ENCODE assay signal across 24 cellular contexts in genomic region chr14:96400495-96400894, GRCh38.
"Had no signal": no experiment of that assay in that cellular context is flagged by ENCODE, and none has a peak within 500 bp of the region (broad histone marks: within the 10 kb centered on the region; RNA-seq: fewer than 3 reads in every experiment).

No MANE protein-coding gene starts in this region.

- ATAC-seq: activated CD4-positive, alpha-beta T cell treated with anti-CD3 and anti-CD28 coated beads for 36 hours; activated CD8-positive, alpha-beta memory T cell treated with anti-CD3 and anti-CD28 coated beads, Interleukin-2, amount 10 ng/mL, durations not matched to agents 7 days and 5 days; left lung; WTC11 had no signal

- H3K4me3 Mint-ChIP-seq: activated CD4-positive, alpha-beta memory T cell treated with anti-CD3 and anti-CD28 coated beads, Interleukin-2, amount 10 ng/mL, durations not matched to agents 7 days and 5 days; activated CD4-positive, alpha-beta T cell treated with anti-CD3 and anti-CD28 coated beads for 36 hours; activated CD8-positive, alpha-beta memory T cell treated with anti-CD3 and anti-CD28 coated beads, Interleukin-2, amount 10 ng/mL, durations not matched to agents 7 days and 5 days; activated naive CD8-positive, alpha-beta T cell treated with anti-CD3 and anti-CD28 coated beads, Interleukin-2, amount 10 ng/mL, durations not matched to agents 7 days and 5 days; brain; nephron progenitor cell; T-helper 2 cell treated with Interferon-gamma antibody and Interleukin-4, amounts not matched to agents 5 μg/mL and 100 μg/mL, for 36 hours; WTC11 had no signal

- H3K4me3 ChIP-seq: esophagus squamous epithelium, left lung, right atrium auricular region, transverse colon, vagina had no signal

- H3K27ac ChIP-seq: esophagus squamous epithelium, left lung, right atrium auricular region, transverse colon, vagina had no signal

- H3K36me3 ChIP-seq: esophagus squamous epithelium, left lung, right atrium auricular region, transverse colon, vagina had no signal

- H3K4me1 ChIP-seq: esophagus squamous epithelium, left lung, right atrium auricular region, transverse colon, vagina had no signal

- DNase-seq: activated CD4-positive, alpha-beta memory T cell treated with anti-CD3 and anti-CD28 coated beads, Interleukin-2, amount 10 ng/mL, durations not matched to agents 7 days and 5 days; activated CD4-positive, alpha-beta T cell treated with anti-CD3 and anti-CD28 coated beads for 36 hours; activated CD8-positive, alpha-beta memory T cell treated with anti-CD3 and anti-CD28 coated beads, Interleukin-2, amount 10 ng/mL, durations not matched to agents 7 days and 5 days; activated naive CD4-positive, alpha-beta T cell treated with Interleukin-2 at 50 U/mL for 16 hours; activated naive CD8-positive, alpha-beta T cell treated with anti-CD3 and anti-CD28 coated beads, Interleukin-2, amount 10 ng/mL, durations not matched to agents 7 days and 5 days; activated T-cell treated with anti-CD3 and anti-CD28 coated beads, Interleukin-2, amount 50 U/mL, for 1 hour; cerebellar nuclear complex; effector memory CD4-positive, alpha-beta T cell; esophagus squamous epithelium; kidney; left lung; nephron progenitor cell; occipital lobe; stimulated activated CD4-positive, alpha-beta T cell treated with anti-CD3 and anti-CD28 coated beads, Interleukin-12 subunit alpha, Interleukin-12 subunit beta, amount 100 ng/mL, for 4 hours; stimulated activated CD4-positive, alpha-beta T cell treated with anti-CD3 and anti-CD28 coated beads, Interleukin-1b, Interleukin-23, amount 100 ng/mL, for 48 hours; stimulated activated naive CD4-positive, alpha-beta T cell treated with Interleukin-2 at 50 U/mL for 16 hours; transverse colon had no signal

- H3K27me3 Mint-ChIP-seq: brain had no signal

- H3K27ac Mint-ChIP-seq: activated CD4-positive, alpha-beta memory T cell treated with anti-CD3 and anti-CD28 coated beads, Interleukin-2, amount 10 ng/mL, durations not matched to agents 7 days and 5 days; activated CD4-positive, alpha-beta T cell treated with anti-CD3 and anti-CD28 coated beads for 36 hours; activated CD8-positive, alpha-beta memory T cell treated with anti-CD3 and anti-CD28 coated beads, Interleukin-2, amount 10 ng/mL, durations not matched to agents 7 days and 5 days; activated naive CD8-positive, alpha-beta T cell treated with anti-CD3 and anti-CD28 coated beads, Interleukin-2, amount 10 ng/mL, durations not matched to agents 7 days and 5 days; activated T-helper 2 cell treated with anti-CD3 and anti-CD28 coated beads, Interferon-gamma antibody, Interleukin-2, Interleukin-4, amounts not matched to agents 10 μg/mL and 5 μg/mL and 100 μg/mL, durations not matched to agents 14 hours and 24 hours and 36 hours; brain; nephron progenitor cell; progenitor cell of endocrine pancreas; T-helper 2 cell treated with Interferon-gamma antibody and Interleukin-4, amounts not matched to agents 5 μg/mL and 100 μg/mL, for 36 hours; WTC11 had no signal

- H3K36me3 Mint-ChIP-seq: activated CD8-positive, alpha-beta memory T cell treated with anti-CD3 and anti-CD28 coated beads, Interleukin-2, amount 10 ng/mL, durations not matched to agents 7 days and 5 days; activated naive CD8-positive, alpha-beta T cell treated with anti-CD3 and anti-CD28 coated beads, Interleukin-2, amount 10 ng/mL, durations not matched to agents 7 days and 5 days; brain; WTC11 had no signal

- H3K9me3 Mint-ChIP-seq: activated CD4-positive, alpha-beta memory T cell treated with anti-CD3 and anti-CD28 coated beads, Interleukin-2, amount 10 ng/mL, durations not matched to agents 7 days and 5 days; activated naive CD8-positive, alpha-beta T cell treated with anti-CD3 and anti-CD28 coated beads, Interleukin-2, amount 10 ng/mL, durations not matched to agents 7 days and 5 days; activated T-helper 2 cell treated with anti-CD3 and anti-CD28 coated beads, Interferon-gamma antibody, Interleukin-2, Interleukin-4, amounts not matched to agents 10 μg/mL and 5 μg/mL and 100 μg/mL, durations not matched to agents 14 hours and 24 hours and 36 hours; nephron progenitor cell; T-helper 2 cell treated with Interferon-gamma antibody and Interleukin-4, amounts not matched to agents 5 μg/mL and 100 μg/mL, for 36 hours; WTC11 had no signal

- H3K27me3 ChIP-seq: esophagus squamous epithelium, left lung, right atrium auricular region, transverse colon, vagina had no signal

- H3K4me1 Mint-ChIP-seq: activated CD4-positive, alpha-beta memory T cell treated with anti-CD3 and anti-CD28 coated beads, Interleukin-2, amount 10 ng/mL, durations not matched to agents 7 days and 5 days; activated CD4-positive, alpha-beta T cell treated with anti-CD3 and anti-CD28 coated beads for 36 hours; activated CD8-positive, alpha-beta memory T cell treated with anti-CD3 and anti-CD28 coated beads, Interleukin-2, amount 10 ng/mL, durations not matched to agents 7 days and 5 days; activated naive CD8-positive, alpha-beta T cell treated with anti-CD3 and anti-CD28 coated beads, Interleukin-2, amount 10 ng/mL, durations not matched to agents 7 days and 5 days; brain; WTC11 had no signal
